12 cellular contexts compared by ENCODE assay signal in the genomic region with DNA sequence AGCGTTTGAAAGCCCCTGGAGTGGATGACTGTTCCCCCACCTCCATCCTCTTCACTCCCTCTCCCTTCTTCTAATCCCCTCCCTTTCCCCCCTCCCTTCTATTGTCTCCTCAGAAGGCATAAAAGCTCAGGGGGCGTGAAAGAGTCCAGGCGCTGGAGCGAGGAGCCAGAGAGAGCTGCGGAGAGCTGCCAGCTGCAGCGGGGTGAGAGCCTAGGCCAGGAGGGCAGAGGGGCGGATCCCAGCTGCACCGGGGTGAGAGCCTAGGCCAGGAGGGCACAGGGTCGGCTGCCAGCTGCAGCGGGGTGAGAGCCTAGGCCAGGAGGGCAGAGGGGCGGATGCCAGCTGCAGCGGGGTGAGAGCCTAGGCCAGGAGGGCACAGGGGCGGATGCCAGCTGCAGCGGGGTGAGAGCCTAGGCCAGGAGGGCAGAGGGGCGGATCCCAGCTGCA. TPM values are rescaled to one million over a fixed set of nuclear protein-coding genes. Genes with fewer than 3 reads are reported as not detected.
"Had no signal": no experiment of that assay in that cellular context is flagged by ENCODE, and none has a peak within 500 bp of the region (broad histone marks: within the 10 kb centered on the region; RNA-seq: fewer than 3 reads in every experiment).

Gene GALP, plus strand, starts transcription at position 148 of the 447 bp plus-strand sequence. CDS start 1,101 bp downstream, outside the sequence.

RNA-seq across cellular contexts. Expression of gene GALP, which starts in this region (rescaled TPM):
- total RNA-seq: activated CD4-positive, alpha-beta T cell treated with anti-CD3 and anti-CD28 coated beads for 36 hours; activated CD8-positive, alpha-beta T cell treated with anti-CD3 and anti-CD28 coated beads for 36 hours; activated naive CD8-positive, alpha-beta T cell treated with anti-CD3 and anti-CD28 coated beads for 36 hours; activated T-cell treated with anti-CD3 and anti-CD28 coated beads, Interleukin-2, amount 50 U/mL, for 72 hours; activated T-helper 2 cell treated with anti-CD3 and anti-CD28 coated beads, Interferon-gamma antibody, Interleukin-2, Interleukin-4, amounts not matched to agents 10 μg/mL and 5 μg/mL and 100 μg/mL, durations not matched to agents 14 hours and 24 hours and 36 hours; cardiac septum; MCF 10A; Right ventricle myocardium superior; SJCRH30; T-helper 2 cell treated with Interferon-gamma antibody and Interleukin-4, amounts not matched to agents 100 ng/mL and 5 ng/mL, for 36 hours had no signal
- polyA plus RNA-seq: adipose tissue, SK-N-SH had no signal
